Comparison of ENCODE assay signal across 10 cellular contexts in genomic region chr3:133882986-133883586, GRCh38.
"Had no signal": no experiment of that assay in that cellular context is flagged by ENCODE, and none has a peak within 500 bp of the region (broad histone marks: within the 10 kb centered on the region; RNA-seq: fewer than 3 reads in every experiment).

No MANE protein-coding gene starts in this region.

- H3K27ac ChIP-seq: adrenal gland, left lung, parathyroid adenoma, skin epidermis, tibial nerve had no signal

- H3K4me3 ChIP-seq: adrenal gland, left lung, skin epidermis, tibial nerve had no signal

- H3K4me1 ChIP-seq: adrenal gland, left lung, parathyroid adenoma had no signal

- H3K36me3 ChIP-seq: adrenal gland, left lung, tibial nerve had no signal

- H3K27me3 ChIP-seq: adrenal gland, left lung, tibial nerve had no signal

- H3K27ac Mint-ChIP-seq: activated T-helper 2 cell treated with anti-CD3 and anti-CD28 coated beads, Interferon-gamma antibody, Interleukin-2, Interleukin-4, amounts not matched to agents 10 μg/mL and 5 μg/mL and 100 μg/mL, durations not matched to agents 14 hours and 24 hours and 36 hours had no signal

- H3K4me1 Mint-ChIP-seq: neural crest cell had no signal

- H3K4me3 Mint-ChIP-seq: neural crest cell had no signal

- ATAC-seq: left lung had no signal

- DNase-seq: activated naive CD4-positive, alpha-beta T cell treated with anti-CD3 and anti-CD28 coated beads, Interleukin-2, amount 50 U/mL, for 16 hours; caudate nucleus; left lung; mesenchymal stem cell had no signal
